Comparison of ENCODE assay signal across 8 cellular contexts in genomic region chr3:9422712-9423424, GRCh38. TPM values are rescaled to one million over a fixed set of nuclear protein-coding genes. Genes with fewer than 3 reads are reported as not detected.
DNase-seq lines count a peak whose midpoint lies in the region; TF ChIP-seq lines count a peak whose summit lies in the region.

No MANE protein-coding gene starts in this region.

- peak overlapping the region; percentile 38 for H3K9ac ChIP-seq in neural progenitor cell

- H3K4me3 ChIP-seq in H7 (ENCODE audit: insufficient read depth, low read depth, low read length) (no peak overlapping the region), neural progenitor cell (no peak overlapping the region)

- peak overlapping the region; percentile 92 for H3K27ac Mint-ChIP-seq in activated naive CD8-positive, alpha-beta T cell
- peak overlapping the region; percentile 36 for H3K27ac Mint-ChIP-seq in neural progenitor cell

- H3F3A ChIP-seq in neural progenitor cell (ENCODE audit: low read depth): peaks cover 46% of the 10 kb centered on the region

- H3K27me3 ChIP-seq in H7 (ENCODE audit: control insufficient read depth, insufficient read depth, low read length): no peaks in the 10 kb centered on the region
- no peaks in the 10 kb centered on the region for H3K27me3 ChIP-seq in neural progenitor cell

- peaks cover 97% of the 10 kb centered on the region for H4K20me1 ChIP-seq in neural progenitor cell (ENCODE audit: low read depth)

- DNase-seq in C1 segment of cervical spinal cord (lab: John Stamatoyannopoulos, UW): peak in 13 of 14 donors; percentile 7 to 93 (median 78)
- peak; percentile 46 for DNase-seq in H7
- peak; percentile 71 to 89 for DNase-seq in NCI-H446 (lab: John Stamatoyannopoulos, UW)
- DNase-seq in foreskin melanocyte: peak; percentile 95
- peak; percentile 59 for DNase-seq in neural progenitor cell (ENCODE audit: low spot score)
- no peak for DNase-seq in 8988T
- DNase-seq in activated CD4-positive, CD25-positive, alpha-beta regulatory T cell treated with anti-CD3 and anti-CD28 coated beads, Interleukin-2, amount 50 U/mL, for 72 hours: no peak

- peaks cover 15% of the 10 kb centered on the region for H3K4me1 ChIP-seq in neural progenitor cell

- no peaks in the 10 kb centered on the region for H3K9me3 Mint-ChIP-seq in activated naive CD8-positive, alpha-beta T cell (ENCODE audit: low read depth)
- H3K9me3 Mint-ChIP-seq in neural progenitor cell: no peaks in the 10 kb centered on the region

- H3K36me3 ChIP-seq in H7 (replicated peaks; ENCODE audit: control insufficient read depth, insufficient read depth, low read length) (peaks cover 8% of the 10 kb centered on the region), neural progenitor cell (peaks cover 6% of the 10 kb centered on the region)

- H3K79me2 ChIP-seq in neural progenitor cell (ENCODE audit: low read depth): peaks cover 100% of the 10 kb centered on the region

- H2AFZ ChIP-seq in neural progenitor cell (replicated peaks): no peak overlapping the region

- peak; percentile 57 for TF ChIP-seq CTCF in neural progenitor cell (IDR thresholded peaks at IDR 0.05)

- H3K36me3 Mint-ChIP-seq in activated naive CD8-positive, alpha-beta T cell: no peaks in the 10 kb centered on the region
- H3K36me3 Mint-ChIP-seq in neural progenitor cell: peaks cover 9% of the 10 kb centered on the region

- peak overlapping the region; percentile 24 for H3K4me3 Mint-ChIP-seq in activated naive CD8-positive, alpha-beta T cell
- H3K4me3 Mint-ChIP-seq in neural progenitor cell: peak overlapping the region; percentile 65

- H3K9me3 ChIP-seq in neural progenitor cell (ENCODE audit: low read depth): no peaks in the 10 kb centered on the region

- H3K27me3 Mint-ChIP-seq in activated naive CD8-positive, alpha-beta T cell: no peaks in the 10 kb centered on the region
- H3K27me3 Mint-ChIP-seq in neural progenitor cell (ENCODE audit: insufficient read depth, low read depth): no peaks in the 10 kb centered on the region

- peak overlapping the region; percentile 87 for H3K27ac ChIP-seq in neural progenitor cell

- H3K4me2 ChIP-seq in neural progenitor cell: peak overlapping the region; percentile 40

- H3K4me1 Mint-ChIP-seq in activated naive CD8-positive, alpha-beta T cell (ENCODE audit: low read depth): peaks cover 47% of the 10 kb centered on the region
- H3K4me1 Mint-ChIP-seq in neural progenitor cell: peaks cover 27% of the 10 kb centered on the region

RNA-seq across cellular contexts. Expression of gene SETD5, which starts 25.5 kb away (rescaled TPM):
- 99.8 and 139 TPM in 2 replicates for total RNA-seq in H7 (2014; rRNA removed; shearing (Covaris generic))
- total RNA-seq in neural progenitor cell (ENCODE audit: low replicate concordance): 198 TPM in 2 replicates

Comparison
In these comparisons a context has a peak if more than half of its experiments do, and no peak if none do; other contexts are left out.
1. DNase-seq: peak in C1 segment of cervical spinal cord (13 of 14), H7 (single experiment), NCI-H446 (2 of 2), foreskin melanocyte (single experiment) and neural progenitor cell (single experiment); none in 8988T (single experiment) and activated CD4-positive, CD25-positive, alpha-beta regulatory T cell treated with anti-CD3 and anti-CD28 coated beads, Interleukin-2, amount 50 U/mL, for 72 hours (single experiment).